9 cellular contexts compared by ENCODE assay signal in genomic region chr10:116521424-116522305, GRCh38. TPM values are rescaled to one million over a fixed set of nuclear protein-coding genes. Genes with fewer than 3 reads are reported as not detected.
DNase-seq lines count a peak whose midpoint lies in the region; ATAC-seq and TF ChIP-seq lines count a peak whose summit lies in the region.
"Had no signal": no experiment of that assay in that cellular context is flagged by ENCODE, and none has a peak within 500 bp of the region (broad histone marks: within the 10 kb centered on the region; RNA-seq: fewer than 3 reads in every experiment).

No MANE protein-coding gene starts in this region.

- no peaks in the 10 kb centered on the region for H4K20me1 ChIP-seq in MM.1S (ENCODE audit: insufficient read depth, low read length)

- no peaks in the 10 kb centered on the region for H3K36me3 ChIP-seq in MM.1S (replicated peaks; ENCODE audit: insufficient read depth, low read length)

- no peaks in the 10 kb centered on the region for H3K9me3 Mint-ChIP-seq in type B pancreatic cell
- no peaks in the 10 kb centered on the region for H3K9me3 Mint-ChIP-seq in stimulated activated effector memory CD8-positive, alpha-beta T cell treated with anti-CD3 and anti-CD28 coated beads, Interleukin-12 subunit alpha, Interleukin-12 subunit beta, amount 100 ng/mL, for 72 hours
- H3K9me3 Mint-ChIP-seq: activated naive CD8-positive, alpha-beta T cell treated with anti-CD3 and anti-CD28 coated beads, Interleukin-2, amount 10 ng/mL, durations not matched to agents 7 days and 5 days had no signal

- no peak overlapping the region for H3K4me3 Mint-ChIP-seq in type B pancreatic cell
- no peak overlapping the region for H3K4me3 Mint-ChIP-seq in stimulated activated effector memory CD8-positive, alpha-beta T cell treated with anti-CD3 and anti-CD28 coated beads, Interleukin-12 subunit alpha, Interleukin-12 subunit beta, amount 100 ng/mL, for 72 hours
- H3K4me3 Mint-ChIP-seq: activated naive CD8-positive, alpha-beta T cell treated with anti-CD3 and anti-CD28 coated beads, Interleukin-2, amount 10 ng/mL, durations not matched to agents 7 days and 5 days had no signal

- H3K4me2 ChIP-seq in MM.1S (ENCODE audit: low read depth, low read length) = no peak overlapping the region

- no peaks in the 10 kb centered on the region for H3K4me1 Mint-ChIP-seq in type B pancreatic cell (ENCODE audit: unreplicated experiment)
- H3K4me1 Mint-ChIP-seq in stimulated activated effector memory CD8-positive, alpha-beta T cell treated with anti-CD3 and anti-CD28 coated beads, Interleukin-12 subunit alpha, Interleukin-12 subunit beta, amount 100 ng/mL, for 72 hours = no peaks in the 10 kb centered on the region
- H3K4me1 Mint-ChIP-seq: activated naive CD8-positive, alpha-beta T cell treated with anti-CD3 and anti-CD28 coated beads, Interleukin-2, amount 10 ng/mL, durations not matched to agents 7 days and 5 days had no signal

- no peak overlapping the region for H3K9ac ChIP-seq in MM.1S (ENCODE audit: low read length)

- H3K4me3 ChIP-seq in MM.1S (ENCODE audit: low read length) = no peak overlapping the region

- no peaks in the 10 kb centered on the region for H3K27me3 ChIP-seq in MM.1S (replicated peaks; ENCODE audit: insufficient read depth, low read length)

- H3K79me2 ChIP-seq in MM.1S (ENCODE audit: low read length) = no peaks in the 10 kb centered on the region

- no peak overlapping the region for H2AFZ ChIP-seq in MM.1S (ENCODE audit: low read length)

- TF ChIP-seq CTCF in MM.1S (IDR thresholded peaks at IDR 0.05; ENCODE audit: low read length) (peak; percentile 82), type B pancreatic cell (conservative IDR thresholded peaks at IDR 0.05) (peak; percentile 92)

- ATAC-seq in GM21737 (IDR thresholded peaks at IDR 0.05; ENCODE audit: unreplicated experiment) = peak; percentile 75
- no peak for ATAC-seq in stimulated activated effector memory CD8-positive, alpha-beta T cell treated with anti-CD3 and anti-CD28 coated beads, Interleukin-12 subunit alpha, Interleukin-12 subunit beta, amount 100 ng/mL, for 72 hours

- H3K27ac ChIP-seq in MM.1S (ENCODE audit: low read length) = no peak overlapping the region

- no peaks in the 10 kb centered on the region for H3K9me3 ChIP-seq in MM.1S (replicated peaks; ENCODE audit: insufficient read depth, low read length)

- H3K36me3 Mint-ChIP-seq in type B pancreatic cell = no peaks in the 10 kb centered on the region
- H3K36me3 Mint-ChIP-seq in stimulated activated effector memory CD8-positive, alpha-beta T cell treated with anti-CD3 and anti-CD28 coated beads, Interleukin-12 subunit alpha, Interleukin-12 subunit beta, amount 100 ng/mL, for 72 hours = no peaks in the 10 kb centered on the region
- H3K36me3 Mint-ChIP-seq: activated naive CD8-positive, alpha-beta T cell treated with anti-CD3 and anti-CD28 coated beads, Interleukin-2, amount 10 ng/mL, durations not matched to agents 7 days and 5 days had no signal

- peaks cover 11% of the 10 kb centered on the region for H3K27me3 Mint-ChIP-seq in type B pancreatic cell

- no peaks in the 10 kb centered on the region for H3F3A ChIP-seq in MM.1S (ENCODE audit: insufficient read depth, low read length)

- H3K4me1 ChIP-seq in MM.1S (ENCODE audit: low read length) = no peaks in the 10 kb centered on the region

- H3K27ac Mint-ChIP-seq in type B pancreatic cell = no peak overlapping the region
- H3K27ac Mint-ChIP-seq in stimulated activated effector memory CD8-positive, alpha-beta T cell treated with anti-CD3 and anti-CD28 coated beads, Interleukin-12 subunit alpha, Interleukin-12 subunit beta, amount 100 ng/mL, for 72 hours = no peak overlapping the region
- H3K27ac Mint-ChIP-seq: activated naive CD8-positive, alpha-beta T cell treated with anti-CD3 and anti-CD28 coated beads, Interleukin-2, amount 10 ng/mL, durations not matched to agents 7 days and 5 days had no signal

- H3K9me2 ChIP-seq in MM.1S (replicated peaks; ENCODE audit: insufficient read depth, low read length) = no peaks in the 10 kb centered on the region

- DNase-seq in SIG-M5 treated with dmso at 0.1 percent for 504 hours (lab: John Stamatoyannopoulos, UW; ENCODE audit: unreplicated experiment) (peak; percentile 13), SIG-M5 (lab: John Stamatoyannopoulos, UW) (no peak), MM.1S (peak; percentile 55), astrocyte of the hippocampus (ENCODE audit: low read depth, low spot score) (peak; percentile 58), left kidney (ENCODE audit: low read depth, low spot score) (peak; percentile 55), type B pancreatic cell (ENCODE audit: extremely low spot score, unreplicated experiment) (no peak)
- DNase-seq in stimulated activated effector memory CD8-positive, alpha-beta T cell treated with anti-CD3 and anti-CD28 coated beads, Interleukin-12 subunit alpha, Interleukin-12 subunit beta, amount 100 ng/mL, for 72 hours (ENCODE audit: low spot score in 2 of 2) = no peak
- DNase-seq: activated naive CD8-positive, alpha-beta T cell treated with anti-CD3 and anti-CD28 coated beads, Interleukin-2, amount 10 ng/mL, durations not matched to agents 7 days and 5 days had no signal

RNA-seq across cellular contexts. Expression of gene PNLIP, which starts 24.1 kb away (rescaled TPM):
- total RNA-seq in type B pancreatic cell (ENCODE audit: low replicate concordance) = not detected in 2 replicates
- total RNA-seq: activated naive CD8-positive, alpha-beta T cell treated with anti-CD3 and anti-CD28 coated beads, Interleukin-2, amount 10 ng/mL, durations not matched to agents 7 days and 5 days had no signal

Comparison
In these comparisons a context has a peak if more than half of its experiments do, and no peak if none do; other contexts are left out.
1. DNase-seq: peak in SIG-M5 treated with dmso at 0.1 percent for 504 hours (single experiment), MM.1S (single experiment), astrocyte of the hippocampus (single experiment) and left kidney (single experiment); none in SIG-M5 (single experiment), type B pancreatic cell (single experiment) and stimulated activated effector memory CD8-positive, alpha-beta T cell treated with anti-CD3 and anti-CD28 coated beads, Interleukin-12 subunit alpha, Interleukin-12 subunit beta, amount 100 ng/mL, for 72 hours (0 of 2).